1 cellular context compared by ENCODE assay signal in genomic region chr11:67368621-67369020, GRCh38.
TF ChIP-seq lines count a peak whose summit lies in the region.

No MANE protein-coding gene starts in this region.

TF ChIP-seq in H1, 55 proteins besides CTCF, POLR2A, EP300 and RAD21:
- TF ChIP-seq CEBPB (IDR thresholded peaks at IDR 0.05; ENCODE audit: low read depth, low read length) (no peak), GABPA (IDR thresholded peaks at IDR 0.05; ENCODE audit: borderline replicate concordance, insufficient read depth, low read length) (no peak), ZNF274 (IDR thresholded peaks at IDR 0.05; ENCODE audit: borderline replicate concordance, extremely low read depth, low read length) (no peak), SP1 (IDR thresholded peaks at IDR 0.05; ENCODE audit: low read depth, low read length) (no peak), TBP (IDR thresholded peaks at IDR 0.05; ENCODE audit: low read depth, low read length) (no peak), EGR1 (IDR thresholded peaks at IDR 0.05; ENCODE audit: borderline replicate concordance, low read depth, low read length) (no peak), SIRT6 (IDR thresholded peaks at IDR 0.05; ENCODE audit: low read length) (no peak), HDAC6 (IDR thresholded peaks at IDR 0.05; ENCODE audit: low read depth, low read length) (no peak), ATF3 (IDR thresholded peaks at IDR 0.05; ENCODE audit: insufficient read depth, low read depth, low read length) (no peak), FOSL1 (IDR thresholded peaks at IDR 0.05; ENCODE audit: insufficient read depth, low read depth, low read length) (no peak), MAX (IDR thresholded peaks at IDR 0.05) (no peak), E2F6 (IDR thresholded peaks at IDR 0.05) (no peak), TCF12 (IDR thresholded peaks at IDR 0.05; ENCODE audit: low read depth, low read length) (no peak), EZH2 (IDR thresholded peaks at IDR 0.05; ENCODE audit: low read depth, low read length, severe bottlenecking) (no peak), POU5F1 (IDR thresholded peaks at IDR 0.05; ENCODE audit: low read depth, low read length) (no peak), JUND (IDR thresholded peaks at IDR 0.05; ENCODE audit: low read length) (no peak), CHD2 (IDR thresholded peaks at IDR 0.05; ENCODE audit: low read length) (no peak)
